In genomic region chr17:58391302-58391984, GRCh38 we compare ENCODE assay signal across 1 cellular context.
A peak's percentile ranks its signal among the peaks of the same experiment; 100 is the strongest.
TF ChIP-seq lines count a peak whose summit lies in the region.

No MANE protein-coding gene starts in this region.

TF ChIP-seq in HepG2, 621 proteins besides CTCF, POLR2A, EP300 and RAD21 (continued from another document and continues in another):
- TF ChIP-seq MAFF (IDR thresholded peaks at IDR 0.05; ENCODE audit: low read depth, low read length) (peak; percentile 30; the same call in 1 of the 2 replicates), ZBTB43 (CRISPR knock-in tag; conservative IDR thresholded peaks at IDR 0.05) (peak; percentile 95), MXD4 (CRISPR knock-in tag; IDR thresholded peaks at IDR 0.05) (peak; percentile 83), YEATS2 (CRISPR knock-in tag; IDR thresholded peaks at IDR 0.05; ENCODE audit: borderline replicate concordance) (peak; percentile 88), RBFOX2 (IDR thresholded peaks at IDR 0.05; ENCODE audit: low read depth, low read length) (peak; percentile 16; the same call in 1 of the 2 replicates), STAT5B (CRISPR knock-in tag; IDR thresholded peaks at IDR 0.05) (no peak), ZKSCAN8 (CRISPR knock-in tag; IDR thresholded peaks at IDR 0.05; ENCODE audit: borderline replicate concordance) (peak; percentile 98), ZNF670 (CRISPR knock-in tag; IDR thresholded peaks at IDR 0.05; ENCODE audit: borderline replicate concordance) (peak; percentile 98), PAWR (CRISPR knock-in tag; IDR thresholded peaks at IDR 0.05; ENCODE audit: borderline replicate concordance) (0 out of 2 replicates have a peak, but pooled peaks have one; percentile 92), RARA (CRISPR knock-in tag; IDR thresholded peaks at IDR 0.05) (peak; percentile 98), ATF6 (CRISPR knock-in tag; conservative IDR thresholded peaks at IDR 0.05) (peak; percentile 71; the same call in 1 of the 2 replicates), MLX (CRISPR knock-in tag; IDR thresholded peaks at IDR 0.05) (peak; percentile 91), GMEB2 (CRISPR knock-in tag; IDR thresholded peaks at IDR 0.05; ENCODE audit: low read depth) (no peak), AKNA (CRISPR knock-in tag; IDR thresholded peaks at IDR 0.05; ENCODE audit: borderline replicate concordance) (no peak), SKI (IDR thresholded peaks at IDR 0.05; ENCODE audit: partially characterized antibody) (peak; percentile 97), MYNN (CRISPR knock-in tag; IDR thresholded peaks at IDR 0.05; ENCODE audit: low read depth) (peak; percentile 92), ZNF629 (CRISPR knock-in tag; conservative IDR thresholded peaks at IDR 0.05) (peak; percentile 74), ZNF687 (CRISPR knock-in tag; IDR thresholded peaks at IDR 0.05) (peak; percentile 78), KDM4B (CRISPR knock-in tag; IDR thresholded peaks at IDR 0.05) (peak; percentile 96), NONO (IDR thresholded peaks at IDR 0.05) (no peak), NONO (CRISPR knock-in tag; conservative IDR thresholded peaks at IDR 0.05) (peak; percentile 97), ZBTB49 (CRISPR knock-in tag; IDR thresholded peaks at IDR 0.05; ENCODE audit: borderline replicate concordance) (peak; percentile 17; the same call in 1 of the 2 replicates), ZNF383 (CRISPR knock-in tag; IDR thresholded peaks at IDR 0.05; ENCODE audit: borderline replicate concordance) (no peak), JDP2 (CRISPR knock-in tag; IDR thresholded peaks at IDR 0.05; ENCODE audit: borderline replicate concordance) (peak; percentile 64; the same call in 1 of the 2 replicates), MTF1 (CRISPR knock-in tag; IDR thresholded peaks at IDR 0.05) (no peak; the same call in 1 of the 2 replicates), SATB2 (CRISPR knock-in tag; IDR thresholded peaks at IDR 0.05) (peak; percentile 76; the same call in 1 of the 2 replicates), ZNF558 (CRISPR knock-in tag; IDR thresholded peaks at IDR 0.05; ENCODE audit: borderline replicate concordance) (no peak; the same call in 1 of the 2 replicates)
- TF ChIP-seq, protein P1, sequence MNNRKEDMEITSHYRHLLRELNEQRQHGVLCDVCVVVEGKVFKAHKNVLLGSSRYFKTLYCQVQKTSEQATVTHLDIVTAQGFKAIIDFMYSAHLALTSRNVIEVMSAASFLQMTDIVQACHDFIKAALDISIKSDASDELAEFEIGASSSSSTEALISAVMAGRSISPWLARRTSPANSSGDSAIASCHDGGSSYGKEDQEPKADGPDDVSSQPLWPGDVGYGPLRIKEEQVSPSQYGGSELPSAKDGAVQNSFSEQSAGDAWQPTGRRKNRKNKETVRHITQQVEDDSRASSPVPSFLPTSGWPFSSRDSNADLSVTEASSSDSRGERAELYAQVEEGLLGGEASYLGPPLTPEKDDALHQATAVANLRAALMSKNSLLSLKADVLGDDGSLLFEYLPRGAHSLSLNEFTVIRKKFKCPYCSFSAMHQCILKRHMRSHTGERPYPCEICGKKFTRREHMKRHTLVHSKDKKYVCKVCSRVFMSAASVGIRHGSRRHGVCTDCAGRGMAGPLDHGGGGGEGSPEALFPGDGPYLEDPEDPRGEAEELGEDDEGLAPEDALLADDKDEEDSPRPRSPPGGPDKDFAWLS (CRISPR knock-in tag; IDR thresholded peaks at IDR 0.05; ENCODE audit: borderline replicate concordance): peak; percentile 56; the same call in 1 of the 2 replicates
- TF ChIP-seq, protein P2, sequence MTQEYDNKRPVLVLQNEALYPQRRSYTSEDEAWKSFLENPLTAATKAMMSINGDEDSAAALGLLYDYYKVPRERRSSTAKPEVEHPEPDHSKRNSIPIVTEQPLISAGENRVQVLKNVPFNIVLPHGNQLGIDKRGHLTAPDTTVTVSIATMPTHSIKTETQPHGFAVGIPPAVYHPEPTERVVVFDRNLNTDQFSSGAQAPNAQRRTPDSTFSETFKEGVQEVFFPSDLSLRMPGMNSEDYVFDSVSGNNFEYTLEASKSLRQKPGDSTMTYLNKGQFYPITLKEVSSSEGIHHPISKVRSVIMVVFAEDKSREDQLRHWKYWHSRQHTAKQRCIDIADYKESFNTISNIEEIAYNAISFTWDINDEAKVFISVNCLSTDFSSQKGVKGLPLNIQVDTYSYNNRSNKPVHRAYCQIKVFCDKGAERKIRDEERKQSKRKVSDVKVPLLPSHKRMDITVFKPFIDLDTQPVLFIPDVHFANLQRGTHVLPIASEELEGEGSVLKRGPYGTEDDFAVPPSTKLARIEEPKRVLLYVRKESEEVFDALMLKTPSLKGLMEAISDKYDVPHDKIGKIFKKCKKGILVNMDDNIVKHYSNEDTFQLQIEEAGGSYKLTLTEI (CRISPR knock-in tag; conservative IDR thresholded peaks at IDR 0.05): no peak
- TF ChIP-seq, protein P3, sequence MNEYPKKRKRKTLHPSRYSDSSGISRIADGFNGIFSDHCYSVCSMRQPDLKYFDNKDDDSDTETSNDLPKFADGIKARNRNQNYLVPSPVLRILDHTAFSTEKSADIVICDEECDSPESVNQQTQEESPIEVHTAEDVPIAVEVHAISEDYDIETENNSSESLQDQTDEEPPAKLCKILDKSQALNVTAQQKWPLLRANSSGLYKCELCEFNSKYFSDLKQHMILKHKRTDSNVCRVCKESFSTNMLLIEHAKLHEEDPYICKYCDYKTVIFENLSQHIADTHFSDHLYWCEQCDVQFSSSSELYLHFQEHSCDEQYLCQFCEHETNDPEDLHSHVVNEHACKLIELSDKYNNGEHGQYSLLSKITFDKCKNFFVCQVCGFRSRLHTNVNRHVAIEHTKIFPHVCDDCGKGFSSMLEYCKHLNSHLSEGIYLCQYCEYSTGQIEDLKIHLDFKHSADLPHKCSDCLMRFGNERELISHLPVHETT (CRISPR knock-in tag; conservative IDR thresholded peaks at IDR 0.05): peak; percentile 67
